20 cellular contexts compared by ENCODE assay signal in genomic region chr15:53979051-53979788, GRCh38. TPM values are rescaled to one million over a fixed set of nuclear protein-coding genes. Genes with fewer than 3 reads are reported as not detected.
A peak's percentile ranks its signal among the peaks of the same experiment; 100 is the strongest.
DNase-seq lines count a peak whose midpoint lies in the region; TF ChIP-seq lines count a peak whose summit lies in the region.
"Had no signal": no experiment of that assay in that cellular context is flagged by ENCODE, and none has a peak within 500 bp of the region (broad histone marks: within the 10 kb centered on the region; RNA-seq: fewer than 3 reads in every experiment).

No MANE protein-coding gene starts in this region.

- peak overlapping the region; percentile 72 for H3K4me3 Mint-ChIP-seq in chondrocyte (ENCODE audit: unreplicated experiment)
- H3K4me3 Mint-ChIP-seq: activated CD4-positive, alpha-beta memory T cell treated with anti-CD3 and anti-CD28 coated beads for 36 hours; effector memory CD8-positive, alpha-beta T cell; natural killer cell treated with Interleukin-12 subunit alpha and Interleukin-12 subunit beta and Interleukin-15 and Interleukin-18, amount 100 ng/mL, for 72 hours had no signal

- no peak for TF ChIP-seq CTCF in chondrocyte (IDR thresholded peaks at IDR 0.05)

- H3K27me3 ChIP-seq in HUES6 (ENCODE audit: control insufficient read depth, insufficient read depth, low read length) = peaks cover 27% of the 10 kb centered on the region
- H3K27me3 ChIP-seq in muscle layer of colon (ENCODE audit: control insufficient read depth in 1 of 2, insufficient read depth in 2 of 2, low read length in 2 of 2) = no peaks in the 10 kb centered on the region
- peaks cover 0 to 3% of the 10 kb centered on the region in 2 donors for H3K27me3 ChIP-seq in stomach smooth muscle (ENCODE audit: control insufficient read depth in 1 of 2, insufficient read depth in 2 of 2, low read length in 2 of 2)

- H3K9me3 ChIP-seq in HUES6 (ENCODE audit: control insufficient read depth, insufficient read depth, low read depth, low read length) = no peaks in the 10 kb centered on the region
- H3K9me3 ChIP-seq in muscle layer of colon (ENCODE audit: low read length) = no peaks in the 10 kb centered on the region
- H3K9me3 ChIP-seq in stomach smooth muscle (ENCODE audit: control insufficient read depth in 2 of 2, low read length in 2 of 2) = no peaks in the 10 kb centered on the region
- H3K9me3 ChIP-seq: BLaER1, HAP-1 had no signal

- H3K27me3 Mint-ChIP-seq in chondrocyte (ENCODE audit: low read depth) = peaks cover 35% of the 10 kb centered on the region

- no peak overlapping the region for H3K27ac Mint-ChIP-seq in chondrocyte (ENCODE audit: unreplicated experiment)
- H3K27ac Mint-ChIP-seq: activated CD4-positive, alpha-beta memory T cell treated with anti-CD3 and anti-CD28 coated beads for 36 hours; effector memory CD8-positive, alpha-beta T cell; natural killer cell treated with Interleukin-12 subunit alpha and Interleukin-12 subunit beta and Interleukin-15 and Interleukin-18, amount 100 ng/mL, for 72 hours had no signal

- no peaks in the 10 kb centered on the region for H3K36me3 Mint-ChIP-seq in chondrocyte (ENCODE audit: low read depth)
- H3K36me3 Mint-ChIP-seq: activated CD4-positive, alpha-beta memory T cell treated with anti-CD3 and anti-CD28 coated beads for 36 hours; natural killer cell treated with Interleukin-12 subunit alpha and Interleukin-12 subunit beta and Interleukin-15 and Interleukin-18, amount 100 ng/mL, for 72 hours had no signal

- H3K4me3 ChIP-seq in HUES6 (ENCODE audit: low read depth, low read length) (peak overlapping the region; percentile 51), muscle layer of colon (ENCODE audit: low read depth in 1 of 2, low read length in 2 of 2) (peak overlapping the region; percentile 31 to 63), stomach smooth muscle (ENCODE audit: low read length in 2 of 2) (peak overlapping the region; percentile 74)
- H3K4me3 ChIP-seq: BLaER1, HAP-1 had no signal

- H3K9ac ChIP-seq in HUES6 (ENCODE audit: low read length) (no peak overlapping the region), muscle layer of colon (ENCODE audit: low read length) (no peak overlapping the region), stomach smooth muscle (ENCODE audit: low read length in 2 of 2) (no peak overlapping the region)
- H3K9ac ChIP-seq: BLaER1 had no signal

- H3K4me1 ChIP-seq in HUES6 (ENCODE audit: control insufficient read depth, insufficient read depth, low read length) = peaks cover 3% of the 10 kb centered on the region
- no peaks in the 10 kb centered on the region for H3K4me1 ChIP-seq in muscle layer of colon (ENCODE audit: insufficient read depth, low read length)
- no peaks in the 10 kb centered on the region for H3K4me1 ChIP-seq in stomach smooth muscle (ENCODE audit: control insufficient read depth, insufficient read depth, low read length)
- H3K4me1 ChIP-seq: BLaER1, HAP-1 had no signal

- no peaks in the 10 kb centered on the region for H3K36me3 ChIP-seq in HUES6 (ENCODE audit: control insufficient read depth, insufficient read depth, low read length)
- no peaks in the 10 kb centered on the region for H3K36me3 ChIP-seq in muscle layer of colon (ENCODE audit: insufficient read depth, low read length)
- H3K36me3 ChIP-seq in stomach smooth muscle (ENCODE audit: control insufficient read depth in 2 of 2, insufficient read depth in 2 of 2, low read length in 2 of 2) = no peaks in the 10 kb centered on the region
- H3K36me3 ChIP-seq: BLaER1, HAP-1 had no signal

- no peaks in the 10 kb centered on the region for H3K9me3 Mint-ChIP-seq in chondrocyte (ENCODE audit: low read depth)
- H3K9me3 Mint-ChIP-seq: activated CD4-positive, alpha-beta memory T cell treated with anti-CD3 and anti-CD28 coated beads for 36 hours; natural killer cell treated with Interleukin-12 subunit alpha and Interleukin-12 subunit beta and Interleukin-15 and Interleukin-18, amount 100 ng/mL, for 72 hours had no signal

- H3K27ac ChIP-seq in HUES6 (ENCODE audit: low read depth, low read length) = no peak overlapping the region
- no peak overlapping the region for H3K27ac ChIP-seq in muscle layer of colon (ENCODE audit: low read depth, low read length)
- no peak overlapping the region for H3K27ac ChIP-seq in stomach smooth muscle (ENCODE audit: low read length)
- H3K27ac ChIP-seq: BLaER1 had no signal

- no peak for DNase-seq in chondrocyte (ENCODE audit: low spot score)
- no peak for DNase-seq in glomerular visceral epithelial cell (ENCODE audit: extremely low spot score)
- DNase-seq in NK-92 (lab: John Stamatoyannopoulos, UW; ENCODE audit: unreplicated experiment) = no peak
- DNase-seq in islet precursor cell = no peak
- no peak for DNase-seq in stimulated activated CD4-positive, alpha-beta T cell treated with anti-CD3 and anti-CD28 coated beads, Interleukin-4, amount 100 ng/mL, for 24 hours
- DNase-seq: activated CD4-positive, alpha-beta memory T cell treated with anti-CD3 and anti-CD28 coated beads for 36 hours; activated T-cell treated with anti-CD3 and anti-CD28 coated beads, Interleukin-2, amount 50 U/mL, for 48 hours; central memory CD4-positive, alpha-beta T cell; DMS153; effector memory CD8-positive, alpha-beta T cell; MM.1S; NCI-H187 treated with DMSO at 0.1 percent for 48 hours; stimulated activated CD4-positive, alpha-beta T cell treated with anti-CD3 and anti-CD28 coated beads, Interleukin-2, amount 100 ng/mL, for 48 hours had no signal

- H3K4me1 Mint-ChIP-seq in chondrocyte (ENCODE audit: low read depth) = peaks cover 11% of the 10 kb centered on the region

RNA-seq across cellular contexts. Expression of gene UNC13C, which starts 1.0 kb away (rescaled TPM):
- 0.15 to 1.1 TPM (median 0.15 TPM) in 3 replicates for total RNA-seq in chondrocyte
- total RNA-seq: activated CD4-positive, alpha-beta memory T cell treated with anti-CD3 and anti-CD28 coated beads for 36 hours; natural killer cell treated with Interleukin-12 subunit alpha and Interleukin-12 subunit beta and Interleukin-15 and Interleukin-18, amount 100 ng/mL, for 72 hours; NCI-H460 had no signal
